14 cellular contexts compared by ENCODE assay signal in the genomic region with DNA sequence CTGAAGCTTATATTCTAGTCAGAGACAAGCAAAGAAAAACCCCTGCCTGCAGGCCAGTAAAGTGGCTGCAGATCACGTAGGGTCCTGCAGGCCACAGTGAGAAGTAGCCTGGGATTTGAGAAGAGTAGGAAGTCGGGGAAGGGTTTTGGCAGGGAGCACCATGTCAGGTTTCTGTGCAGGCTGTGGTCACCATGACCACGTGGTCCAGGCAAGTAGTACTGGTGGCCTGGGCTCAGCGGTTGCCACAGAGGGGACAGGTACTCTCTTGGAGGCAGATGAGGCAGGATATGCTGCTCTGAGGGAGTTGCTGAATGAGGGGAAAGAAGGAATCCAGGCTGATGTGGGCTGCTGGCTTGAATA. TPM values are rescaled to one million over a fixed set of nuclear protein-coding genes. Genes with fewer than 3 reads are reported as not detected.
DNase-seq lines count a peak whose midpoint lies in the region; ATAC-seq, FAIRE-seq and TF ChIP-seq lines count a peak whose summit lies in the region.
"Had no signal": no experiment of that assay in that cellular context is flagged by ENCODE, and none has a peak within 500 bp of the region (broad histone marks: within the 10 kb centered on the region; RNA-seq: fewer than 3 reads in every experiment).

No MANE protein-coding gene starts in this region.

- no peak overlapping the region for H3K4me2 ChIP-seq in K562 (ENCODE audit: insufficient read depth, low read length)

- TF ChIP-seq EP300 in K562 (IDR thresholded peaks at IDR 0.05; ENCODE audit: low read length): no peak

- H3K9me1 ChIP-seq in K562 (ENCODE audit: control insufficient read depth, insufficient read depth, low read length): no peaks in the 10 kb centered on the region

- H3K9me3 ChIP-seq in K562 (replicated peaks; ENCODE audit: control insufficient read depth, insufficient read depth, low read depth, low read length): no peaks in the 10 kb centered on the region
- H3K9me3 ChIP-seq: tibial artery had no signal

- H3K27me3 ChIP-seq in K562 (ENCODE audit: control insufficient read depth in 2 of 2, insufficient read depth in 2 of 2, low read length in 2 of 2): no peaks in the 10 kb centered on the region
- H3K27me3 ChIP-seq: tibial artery had no signal

- peaks cover 16% of the 10 kb centered on the region for H3K4me1 Mint-ChIP-seq in T-helper 2 cell treated with Interferon-gamma antibody and Interleukin-4, amounts not matched to agents 5 μg/mL and 100 μg/mL, for 36 hours (ENCODE audit: low read depth)
- H3K4me1 Mint-ChIP-seq in IgD-negative memory B cell (peaks cover 12 to 26% (median 23%) of the 10 kb centered on the region in 3 donors), nephron progenitor cell (peaks cover 32% of the 10 kb centered on the region)

- H3K27ac ChIP-seq in K562 (ENCODE audit: extremely low read depth, low read depth, low read length): no peak overlapping the region; the same call in 2 of the 3 replicates
- H3K27ac ChIP-seq: tibial artery had no signal

- H2AFZ ChIP-seq in K562 (ENCODE audit: low read depth, low read length): no peak overlapping the region

- H3K27me3 Mint-ChIP-seq in T-helper 2 cell treated with Interferon-gamma antibody and Interleukin-4, amounts not matched to agents 5 μg/mL and 100 μg/mL, for 36 hours (ENCODE audit: low read depth): no peaks in the 10 kb centered on the region
- H3K27me3 Mint-ChIP-seq in IgD-negative memory B cell (no peaks in the 10 kb centered on the region), nephron progenitor cell (ENCODE audit: low read depth, poor library complexity) (no peaks in the 10 kb centered on the region)

- H3K9ac ChIP-seq in K562 (ENCODE audit: insufficient read depth in 1 of 2, low read depth in 2 of 2, low read length in 2 of 2): peak overlapping the region in 1 of 2 experiments; percentile 56; a peak in 1 of 4 replicates

- in situ Hi-C loops in K562 (cut with MboI): no loop called here

- no peak for ATAC-seq in K562
- no peak for ATAC-seq in HG03442 (IDR thresholded peaks at IDR 0.05; ENCODE audit: unreplicated experiment)
- ATAC-seq in HG03378 (IDR thresholded peaks at IDR 0.05; ENCODE audit: unreplicated experiment): no peak
- no peak for ATAC-seq in HG03196 (IDR thresholded peaks at IDR 0.05; ENCODE audit: unreplicated experiment)

- no peaks in the 10 kb centered on the region for H4K20me1 ChIP-seq in K562 (replicated peaks; ENCODE audit: control insufficient read depth, insufficient read depth, low read length)

- intact Hi-C loops in K562 (cut with micrococcal nuclease): no loop called here

- FAIRE-seq in K562 (lab: Jason Lieb, UNC): no peak
- FAIRE-seq: A204.1 had no signal

- no peak for DNase-seq in T-helper 2 cell treated with Interferon-gamma antibody and Interleukin-4, amounts not matched to agents 5 μg/mL and 100 μg/mL, for 36 hours (ENCODE audit: low spot score)
- DNase-seq in T-helper 2 cell (no peak), K562 (ENCODE audit: extremely low read depth in 1 of 4, low spot score in 3 of 4) (no peak), nephron progenitor cell (no peak)
- DNase-seq: activated CD8-positive, alpha-beta memory T cell treated with anti-CD3 and anti-CD28 coated beads, Interleukin-2, amount 50 U/mL, for 48 hours; NCI-H1048; T-helper 9 cell; tibial artery had no signal

- no peak overlapping the region for H3K4me3 Mint-ChIP-seq in T-helper 2 cell treated with Interferon-gamma antibody and Interleukin-4, amounts not matched to agents 5 μg/mL and 100 μg/mL, for 36 hours
- peak overlapping the region in 1 of 4 donors; percentile 75 for H3K4me3 Mint-ChIP-seq in IgD-negative memory B cell
- no peak overlapping the region for H3K4me3 Mint-ChIP-seq in nephron progenitor cell

- H3K9me3 Mint-ChIP-seq in T-helper 2 cell treated with Interferon-gamma antibody and Interleukin-4, amounts not matched to agents 5 μg/mL and 100 μg/mL, for 36 hours: no peaks in the 10 kb centered on the region
- H3K9me3 Mint-ChIP-seq in IgD-negative memory B cell (no peaks in the 10 kb centered on the region), nephron progenitor cell (no peaks in the 10 kb centered on the region)

- CTCF ChIA-PET in K562 (lab: Yijun Ruan, JAX; ENCODE audit: low intra/inter-chr PET ratio): no interaction called here

- TF ChIP-seq RAD21 in K562 (CRISPR knock-in tag; conservative IDR thresholded peaks at IDR 0.05 in 1 of 2, IDR thresholded peaks at IDR 0.05 in 1 of 2): no peak

- WGBS in K562 (ENCODE audit: insufficient coverage, low coverage, missing lambda C conversion rate): 54% methylated on average over 4 of the region's 4 CpGs

- POLR2A ChIA-PET in K562 (lab: Yijun Ruan, JAX): no interaction called here

- TF ChIP-seq POLR2A in K562 (conservative IDR thresholded peaks at IDR 0.05): no peak

- peaks cover 38% of the 10 kb centered on the region for H3K36me3 Mint-ChIP-seq in T-helper 2 cell treated with Interferon-gamma antibody and Interleukin-4, amounts not matched to agents 5 μg/mL and 100 μg/mL, for 36 hours (ENCODE audit: low read depth)
- peaks cover 4% of the 10 kb centered on the region for H3K36me3 Mint-ChIP-seq in IgD-negative memory B cell
- peaks cover 8% of the 10 kb centered on the region for H3K36me3 Mint-ChIP-seq in nephron progenitor cell (ENCODE audit: low read depth)

- no peak overlapping the region for H3K4me3 ChIP-seq in K562
- H3K4me3 ChIP-seq: skin epidermis, tibial artery had no signal

- H3K4me1 ChIP-seq in K562 (replicated peaks in 1 of 2; ENCODE audit: control insufficient read depth in 2 of 2, insufficient read depth in 2 of 2, low read length in 2 of 2): peaks cover 0 to 47% of the 10 kb centered on the region in 2 experiments; a peak in 3 of 5 replicates

- peak overlapping the region; percentile 77 for H3K27ac Mint-ChIP-seq in T-helper 2 cell treated with Interferon-gamma antibody and Interleukin-4, amounts not matched to agents 5 μg/mL and 100 μg/mL, for 36 hours
- H3K27ac Mint-ChIP-seq in IgD-negative memory B cell (peak overlapping the region; percentile 45 to 86 (median 61)), nephron progenitor cell (peak overlapping the region; percentile 70)

- no TSS peak for BruUV-seq in K562 (replicated peaks; lab: Mats Ljungman, UMichigan)

- H3K79me2 ChIP-seq in K562 (ENCODE audit: control insufficient read depth, insufficient read depth, low read length): no peaks in the 10 kb centered on the region

- H3K36me3 ChIP-seq in K562 (ENCODE audit: control insufficient read depth, insufficient read depth, low read length): peaks cover 35% of the 10 kb centered on the region; the same call in 2 of the 3 replicates

- TF ChIP-seq CTCF in K562 (IDR thresholded peaks at IDR 0.05 in 2 of 3, conservative IDR thresholded peaks at IDR 0.05 in 1 of 3; ENCODE audit: insufficient read depth in 2 of 3, low read depth in 1 of 3, low read length in 3 of 3) (no peak), nephron progenitor cell (IDR thresholded peaks at IDR 0.05) (no peak)

TF ChIP-seq in K562, 482 proteins besides CTCF, POLR2A, EP300 and RAD21 (continues in another document):
- no peak for TF ChIP-seq GTF3C2 (IDR thresholded peaks at IDR 0.05; ENCODE audit: borderline replicate concordance, extremely low read depth, insufficient read length)
- TF ChIP-seq, protein P1, sequence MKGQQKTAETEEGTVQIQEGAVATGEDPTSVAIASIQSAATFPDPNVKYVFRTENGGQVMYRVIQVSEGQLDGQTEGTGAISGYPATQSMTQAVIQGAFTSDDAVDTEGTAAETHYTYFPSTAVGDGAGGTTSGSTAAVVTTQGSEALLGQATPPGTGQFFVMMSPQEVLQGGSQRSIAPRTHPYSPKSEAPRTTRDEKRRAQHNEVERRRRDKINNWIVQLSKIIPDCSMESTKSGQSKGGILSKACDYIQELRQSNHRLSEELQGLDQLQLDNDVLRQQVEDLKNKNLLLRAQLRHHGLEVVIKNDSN (CRISPR knock-in tag; IDR thresholded peaks at IDR 0.05): peak; percentile 37; the same call in 1 of the 2 replicates

RNA-seq across cellular contexts. Expression of gene PISD, which starts 46.6 kb away (rescaled TPM):
- polyA plus RNA-seq in IgD-negative memory B cell: 20.7 TPM
- total RNA-seq in K562 (2011; cell fraction: chromatin; rRNA removed; ENCODE audit: low replicate concordance): 37.5 and 84.0 TPM in 2 replicates
- total RNA-seq in K562 (2011; cell fraction: nucleolus; rRNA removed): 62.2 and 72.4 TPM in 2 replicates
- total RNA-seq in K562 (2011; cell fraction: nucleoplasm; rRNA removed): 47.8 and 52.1 TPM in 2 replicates
- 33.3 and 47.1 TPM in 2 replicates for total RNA-seq in K562 (2014; rRNA removed)
- 20.2 and 24.5 TPM in 2 replicates for total RNA-seq in K562 (2014; rRNA removed; fragmentation: Illumina TruSeq; extraction: Trizol)
- total RNA-seq in K562 (2015; rRNA removed; fragmentation: Illumina TruSeq; extraction: Trizol): 27.4 and 28.1 TPM in 2 replicates
- total RNA-seq in K562 (2021): 56.8 and 63.1 TPM in 2 replicates
- 29.1 and 44.3 TPM in 2 replicates for polyA plus RNA-seq in K562 (2011; rRNA removed)
- 48.2 and 59.1 TPM in 2 replicates for polyA plus RNA-seq in K562 (2011; cell fraction: cytosol; rRNA removed)
- 112 and 122 TPM in 2 replicates for polyA plus RNA-seq in K562 (2011; cell fraction: nucleus; rRNA removed)
- polyA plus RNA-seq in K562 (2012): 31.9 and 36.1 TPM in 2 replicates
- 42.6 and 48.5 TPM in 2 replicates for polyA plus RNA-seq in K562 (2014; fragmentation: Illumina TruSeq; extraction: Trizol)
- 10 to 100 TPM; 44.4 to 65.9 TPM for polyA plus RNA-seq in K562 (2014; fragmentation: Nextera tagmentation; extraction: Ambion mirVana)
- 36.6 and 44.9 TPM in 2 replicates for polyA plus RNA-seq in K562 (2014; rRNA removed)
- polyA minus RNA-seq in K562 (2011; rRNA and poly(A)+ RNA removed): 14.8 and 17.3 TPM in 2 replicates
- polyA minus RNA-seq in K562 (2011; cell fraction: cytosol; rRNA and poly(A)+ RNA removed): 17.0 and 18.8 TPM in 2 replicates
- polyA minus RNA-seq in K562 (2011; cell fraction: nucleus; rRNA and poly(A)+ RNA removed): 22.3 and 29.7 TPM in 2 replicates
